In the genomic region with DNA sequence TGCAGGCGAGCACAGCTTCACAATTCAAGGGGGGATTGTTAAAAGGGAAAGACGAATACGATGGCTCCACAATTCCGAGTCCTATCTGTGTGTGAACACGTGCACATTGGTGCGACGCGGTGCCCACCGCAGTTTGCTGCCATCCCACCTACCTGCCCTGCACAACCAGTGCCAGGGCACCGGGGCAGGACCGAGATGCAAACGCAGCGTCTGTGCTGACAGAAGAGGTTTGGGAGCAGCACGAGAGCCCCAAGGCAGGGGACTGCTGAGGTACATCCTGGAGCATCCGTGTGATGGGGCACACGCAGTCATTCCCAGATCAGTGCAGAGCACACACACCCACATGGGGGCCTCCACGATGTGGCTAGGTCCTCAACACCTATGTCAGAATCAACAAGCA, we compare ENCODE assay signal across 2 cellular contexts.
TF ChIP-seq lines count a peak whose summit lies in the region.

No MANE protein-coding gene starts in this region.

TF ChIP-seq in K562, 482 proteins besides CTCF, POLR2A, EP300 and RAD21 (continued from another document):
- TF ChIP-seq, protein P1, sequence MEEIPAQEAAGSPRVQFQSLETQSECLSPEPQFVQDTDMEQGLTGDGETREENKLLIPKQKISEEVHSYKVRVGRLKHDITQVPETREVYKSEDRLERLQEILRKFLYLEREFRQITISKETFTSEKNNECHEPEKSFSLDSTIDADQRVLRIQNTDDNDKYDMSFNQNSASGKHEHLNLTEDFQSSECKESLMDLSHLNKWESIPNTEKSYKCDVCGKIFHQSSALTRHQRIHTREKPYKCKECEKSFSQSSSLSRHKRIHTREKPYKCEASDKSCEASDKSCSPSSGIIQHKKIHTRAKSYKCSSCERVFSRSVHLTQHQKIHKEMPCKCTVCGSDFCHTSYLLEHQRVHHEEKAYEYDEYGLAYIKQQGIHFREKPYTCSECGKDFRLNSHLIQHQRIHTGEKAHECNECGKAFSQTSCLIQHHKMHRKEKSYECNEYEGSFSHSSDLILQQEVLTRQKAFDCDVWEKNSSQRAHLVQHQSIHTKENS (CRISPR knock-in tag; IDR thresholded peaks at IDR 0.05), result no peak
- TF ChIP-seq, protein P2, sequence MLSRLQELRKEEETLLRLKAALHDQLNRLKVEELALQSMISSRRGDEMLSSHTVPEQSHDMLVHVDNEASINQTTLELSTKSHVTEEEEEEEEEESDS (CRISPR knock-in tag; IDR thresholded peaks at IDR 0.05), result no peak
- TF ChIP-seq ZNF174 (CRISPR knock-in tag; IDR thresholded peaks at IDR 0.05) (no peak), ARID2 (IDR thresholded peaks at IDR 0.05) (no peak)
- TF ChIP-seq, protein P3, sequence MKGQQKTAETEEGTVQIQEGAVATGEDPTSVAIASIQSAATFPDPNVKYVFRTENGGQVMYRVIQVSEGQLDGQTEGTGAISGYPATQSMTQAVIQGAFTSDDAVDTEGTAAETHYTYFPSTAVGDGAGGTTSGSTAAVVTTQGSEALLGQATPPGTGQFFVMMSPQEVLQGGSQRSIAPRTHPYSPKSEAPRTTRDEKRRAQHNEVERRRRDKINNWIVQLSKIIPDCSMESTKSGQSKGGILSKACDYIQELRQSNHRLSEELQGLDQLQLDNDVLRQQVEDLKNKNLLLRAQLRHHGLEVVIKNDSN (CRISPR knock-in tag; IDR thresholded peaks at IDR 0.05), result peak; percentile 18; the same call in 1 of the 2 replicates

TF ChIP-seq in HepG2, 621 proteins besides CTCF, POLR2A, EP300 and RAD21 (continued from another document):
- TF ChIP-seq, protein P4, sequence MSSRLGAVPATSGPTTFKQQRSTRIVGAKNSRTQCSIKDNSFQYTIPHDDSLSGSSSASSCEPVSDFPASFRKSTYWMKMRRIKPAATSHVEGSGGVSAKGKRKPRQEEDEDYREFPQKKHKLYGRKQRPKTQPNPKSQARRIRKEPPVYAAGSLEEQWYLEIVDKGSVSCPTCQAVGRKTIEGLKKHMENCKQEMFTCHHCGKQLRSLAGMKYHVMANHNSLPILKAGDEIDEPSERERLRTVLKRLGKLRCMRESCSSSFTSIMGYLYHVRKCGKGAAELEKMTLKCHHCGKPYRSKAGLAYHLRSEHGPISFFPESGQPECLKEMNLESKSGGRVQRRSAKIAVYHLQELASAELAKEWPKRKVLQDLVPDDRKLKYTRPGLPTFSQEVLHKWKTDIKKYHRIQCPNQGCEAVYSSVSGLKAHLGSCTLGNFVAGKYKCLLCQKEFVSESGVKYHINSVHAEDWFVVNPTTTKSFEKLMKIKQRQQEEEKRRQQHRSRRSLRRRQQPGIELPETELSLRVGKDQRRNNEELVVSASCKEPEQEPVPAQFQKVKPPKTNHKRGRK (CRISPR knock-in tag; IDR thresholded peaks at IDR 0.05), result no peak
- TF ChIP-seq CBX5 (CRISPR knock-in tag; IDR thresholded peaks at IDR 0.05; ENCODE audit: borderline replicate concordance) (no peak), NR2C2 (CRISPR knock-in tag; IDR thresholded peaks at IDR 0.05; ENCODE audit: borderline replicate concordance) (no peak), ESRRA (CRISPR knock-in tag; IDR thresholded peaks at IDR 0.05; ENCODE audit: low read depth) (no peak), HOXA7 (CRISPR knock-in tag; IDR thresholded peaks at IDR 0.05) (no peak), ZKSCAN8 (CRISPR knock-in tag; IDR thresholded peaks at IDR 0.05; ENCODE audit: borderline replicate concordance) (no peak), JUN (CRISPR knock-in tag; IDR thresholded peaks at IDR 0.05) (no peak), ZNF792 (CRISPR knock-in tag; IDR thresholded peaks at IDR 0.05) (no peak), SRSF1 (optimal IDR thresholded peaks at IDR 0.05; ENCODE audit: low read depth, low read length) (no peak)
